ENCODE assay signal across 8 cellular contexts in genomic region chr17:42387663-42388380, GRCh38. TPM values are rescaled to one million over a fixed set of nuclear protein-coding genes. Genes with fewer than 3 reads are reported as not detected.
DNase-seq lines count a peak whose midpoint lies in the region; ATAC-seq and TF ChIP-seq lines count a peak whose summit lies in the region.

No MANE protein-coding gene starts in this region.

- TF ChIP-seq CTCF in AG04450 (IDR thresholded peaks at IDR 0.05; ENCODE audit: low read depth, low read length) (no peak), NB4 (IDR thresholded peaks at IDR 0.05; ENCODE audit: low read depth, low read length) (no peak)

- peaks cover 14% of the 10 kb centered on the region for H3K36me3 Mint-ChIP-seq in activated CD4-positive, alpha-beta T cell treated with anti-CD3 and anti-CD28 coated beads, Interleukin-2, amount 10 ng/mL, durations not matched to agents 7 days and 5 days (ENCODE audit: low read depth)

- H3K4me3 Mint-ChIP-seq in activated CD4-positive, alpha-beta T cell treated with anti-CD3 and anti-CD28 coated beads, Interleukin-2, amount 10 ng/mL, durations not matched to agents 7 days and 5 days, result peak overlapping the region; percentile 97

- H3K9me3 Mint-ChIP-seq in activated CD4-positive, alpha-beta T cell treated with anti-CD3 and anti-CD28 coated beads, Interleukin-2, amount 10 ng/mL, durations not matched to agents 7 days and 5 days, result no peaks in the 10 kb centered on the region

- H3K4me1 Mint-ChIP-seq in activated CD4-positive, alpha-beta T cell treated with anti-CD3 and anti-CD28 coated beads, Interleukin-2, amount 10 ng/mL, durations not matched to agents 7 days and 5 days, result peaks cover 54% of the 10 kb centered on the region

- CTCF ChIA-PET in AG04450 (lab: Charles Lee), result interaction anchor here (0.9 to 1.5 kb wide), 8 partner anchors 10 to 139 kb away, joined by 3 to 6 read pairs (median 4); no protein-coding TSS in a partner anchor
- CTCF ChIA-PET in activated CD4-positive, alpha-beta T cell treated with anti-CD3 and anti-CD28 coated beads, Interleukin-2, amount 10 ng/mL, durations not matched to agents 7 days and 5 days (lab: Charles Lee), result interaction anchor here (0.8 to 3.4 kb wide), 9 partner anchors 9 to 291 kb away, joined by 3 to 50 read pairs (median 4); no protein-coding TSS in a partner anchor

- no peak for TF ChIP-seq POLR2A in NB4 (IDR thresholded peaks at IDR 0.05; ENCODE audit: extremely low read depth, insufficient read length)

- H3K27me3 ChIP-seq in AG04450 (ENCODE audit: control insufficient read depth, insufficient read depth, low read length) (no peaks in the 10 kb centered on the region), endocrine pancreas (ENCODE audit: control insufficient read depth, insufficient read depth, low read length) (no peaks in the 10 kb centered on the region)

- H3K27ac ChIP-seq in AG04450 (ENCODE audit: low read depth, low read length), result peak overlapping the region; percentile 83
- peak overlapping the region; percentile 88 for H3K27ac ChIP-seq in temporal lobe (ENCODE audit: low read depth, low read length)

- peak overlapping the region; percentile 76 for H3K9ac ChIP-seq in endocrine pancreas (ENCODE audit: control insufficient read depth, insufficient read depth, low read length)

- H3K4me3 ChIP-seq in AG04450 (ENCODE audit: low read depth, low read length), result peak overlapping the region; percentile 91
- H3K4me3 ChIP-seq in NB4 (ENCODE audit: low read depth, low read length), result peak overlapping the region; percentile 88
- peak overlapping the region; percentile 85 for H3K4me3 ChIP-seq in endocrine pancreas (ENCODE audit: control insufficient read depth, insufficient read depth, low read length)

- DNase-seq in AG04450 (ENCODE audit: low read depth, low spot score) (no peak), NB4 (ENCODE audit: low read depth) (peak; percentile 77), mucosa of gallbladder (ENCODE audit: low spot score) (peak; percentile 23), occipital lobe (lab: John Stamatoyannopoulos, UW) (no peak)
- DNase-seq in activated CD4-positive, alpha-beta T cell treated with anti-CD3 and anti-CD28 coated beads, Interleukin-2, amount 10 ng/mL, durations not matched to agents 7 days and 5 days, result peak; percentile 36

- peaks cover 16% of the 10 kb centered on the region for H3K4me1 ChIP-seq in endocrine pancreas (ENCODE audit: control insufficient read depth, insufficient read depth, low read length)

- peak; percentile 6 for ATAC-seq in GM21381 (IDR thresholded peaks at IDR 0.05; ENCODE audit: unreplicated experiment)

- POLR2A ChIA-PET in AG04450 (lab: Yijun Ruan, JAX), result interaction anchor here (0.7 to 2.6 kb wide), 14 partner anchors 11 to 132 kb away, joined by 3 to 25 read pairs (median 4); partner anchors contain the start of gene CAVIN1
- POLR2A ChIA-PET in activated CD4-positive, alpha-beta T cell treated with anti-CD3 and anti-CD28 coated beads, Interleukin-2, amount 10 ng/mL, durations not matched to agents 7 days and 5 days (lab: Charles Lee), result interaction anchor here (0.5 to 1.7 kb wide), 11 partner anchors 9 to 457 kb away, joined by 3 to 9 read pairs (median 3); no protein-coding TSS in a partner anchor

- no peaks in the 10 kb centered on the region for H3K27me3 Mint-ChIP-seq in activated CD4-positive, alpha-beta T cell treated with anti-CD3 and anti-CD28 coated beads, Interleukin-2, amount 10 ng/mL, durations not matched to agents 7 days and 5 days

- H3K9me3 ChIP-seq in AG04450 (ENCODE audit: control insufficient read depth, insufficient read depth, low read length), result peaks cover 4% of the 10 kb centered on the region; the same call in 1 of the 2 replicates
- no peaks in the 10 kb centered on the region for H3K9me3 ChIP-seq in endocrine pancreas (ENCODE audit: control insufficient read depth, low read length)

- H3K27ac Mint-ChIP-seq in activated CD4-positive, alpha-beta T cell treated with anti-CD3 and anti-CD28 coated beads, Interleukin-2, amount 10 ng/mL, durations not matched to agents 7 days and 5 days, result peak overlapping the region; percentile 100

- H3K36me3 ChIP-seq in endocrine pancreas (ENCODE audit: control insufficient read depth, insufficient read depth, low read length), result no peaks in the 10 kb centered on the region

RNA-seq across cellular contexts. Expression of gene STAT3, which starts 0.4 kb away (rescaled TPM):
- polyA plus RNA-seq in AG04450 (2011; rRNA removed), result 77.1 and 83.4 TPM in 2 replicates
- 144 and 161 TPM in 2 replicates for polyA minus RNA-seq in AG04450 (2011; rRNA and poly(A)+ RNA removed)
- 100 to 1,000 TPM; 114 to 121 TPM for total RNA-seq in activated CD4-positive, alpha-beta T cell treated with anti-CD3 and anti-CD28 coated beads, Interleukin-2, amount 10 ng/mL, durations not matched to agents 7 days and 5 days
- total RNA-seq in mucosa of gallbladder (140 TPM), temporal lobe (26.3 TPM), occipital lobe (25.1 TPM)

RNA-seq across cellular contexts. Expression of gene CAVIN1, which starts 35.2 kb away (rescaled TPM):
- polyA plus RNA-seq in AG04450 (2011; rRNA removed), result 326 and 390 TPM in 2 replicates
- 252 and 273 TPM in 2 replicates for polyA minus RNA-seq in AG04450 (2011; rRNA and poly(A)+ RNA removed)
- total RNA-seq in activated CD4-positive, alpha-beta T cell treated with anti-CD3 and anti-CD28 coated beads, Interleukin-2, amount 10 ng/mL, durations not matched to agents 7 days and 5 days, result 1 to 10 TPM; 1.5 to 1.6 TPM
- total RNA-seq in mucosa of gallbladder, result 273 TPM
- 6.4 TPM for total RNA-seq in temporal lobe
- 7.8 TPM for total RNA-seq in occipital lobe

Comparison
In these comparisons a context has a peak if more than half of its experiments do, and no peak if none do; other contexts are left out.
1. DNase-seq: peak in NB4 (single experiment), activated CD4-positive, alpha-beta T cell treated with anti-CD3 and anti-CD28 coated beads, Interleukin-2, amount 10 ng/mL, durations not matched to agents 7 days and 5 days (single experiment) and mucosa of gallbladder (single experiment); none in AG04450 (single experiment) and occipital lobe (single experiment).
2. RNA of gene CAVIN1, which starts 35.2 kb away (total RNA-seq): 273 TPM in mucosa of gallbladder (single experiment); 7.8 TPM in occipital lobe (single experiment), 6.4 TPM in temporal lobe (single experiment) and 1.5 to 1.6 TPM in activated CD4-positive, alpha-beta T cell treated with anti-CD3 and anti-CD28 coated beads, Interleukin-2, amount 10 ng/mL, durations not matched to agents 7 days and 5 days; every median in the first group is over 10 times any median in the second.
3. Peak in every context shown above with its lines, with median percentiles within 50 percentile points of each other: H3K4me3 ChIP-seq.